Comparison of ENCODE assay signal across 8 cellular contexts in genomic region chr4:121977251-121978168, GRCh38. TPM values are rescaled to one million over a fixed set of nuclear protein-coding genes. Genes with fewer than 3 reads are reported as not detected.
DNase-seq lines count a peak whose midpoint lies in the region; ATAC-seq, FAIRE-seq and TF ChIP-seq lines count a peak whose summit lies in the region.
"Had no signal": no experiment of that assay in that cellular context is flagged by ENCODE, and none has a peak within 500 bp of the region (broad histone marks: within the 10 kb centered on the region; RNA-seq: fewer than 3 reads in every experiment).

No MANE protein-coding gene starts in this region.

- H3K36me3 ChIP-seq in OCI-LY3 (replicated peaks; ENCODE audit: low read depth, low read length), result no peaks in the 10 kb centered on the region

- no peak for TF ChIP-seq CTCF in OCI-LY3 (IDR thresholded peaks at IDR 0.05; ENCODE audit: low read depth, low read length)

- no peak overlapping the region for H3K27ac ChIP-seq in OCI-LY3 (ENCODE audit: low read length)

- H4K20me1 ChIP-seq in OCI-LY3 (ENCODE audit: insufficient read depth, low read length), result no peaks in the 10 kb centered on the region

- peaks cover 24% of the 10 kb centered on the region for H3K27me3 Mint-ChIP-seq in activated CD4-positive, alpha-beta T cell treated with anti-CD3 and anti-CD28 coated beads, Interleukin-2, amount 10 ng/mL, durations not matched to agents 24 days and 14 days

- H3K27me3 ChIP-seq in OCI-LY3 (ENCODE audit: low read depth, low read length), result no peaks in the 10 kb centered on the region

- H3K9me3 Mint-ChIP-seq in activated CD4-positive, alpha-beta T cell treated with anti-CD3 and anti-CD28 coated beads, Interleukin-2, amount 10 ng/mL, durations not matched to agents 24 days and 14 days, result no peaks in the 10 kb centered on the region

- H3K4me1 ChIP-seq in OCI-LY3 (ENCODE audit: low read length), result peaks cover 12% of the 10 kb centered on the region

- no peaks in the 10 kb centered on the region for H3K79me2 ChIP-seq in OCI-LY3 (ENCODE audit: low read length)

- peak overlapping the region; percentile 8; the same call in 1 of the 2 replicates for H3K4me3 ChIP-seq in OCI-LY3 (ENCODE audit: low read length)

- H3K4me3 Mint-ChIP-seq in activated CD4-positive, alpha-beta T cell treated with anti-CD3 and anti-CD28 coated beads, Interleukin-2, amount 10 ng/mL, durations not matched to agents 24 days and 14 days, result no peak overlapping the region

- no peaks in the 10 kb centered on the region for H3K36me3 Mint-ChIP-seq in activated CD4-positive, alpha-beta T cell treated with anti-CD3 and anti-CD28 coated beads, Interleukin-2, amount 10 ng/mL, durations not matched to agents 24 days and 14 days (ENCODE audit: low read depth)

- H3K4me2 ChIP-seq in OCI-LY3 (ENCODE audit: low read length), result peak overlapping the region; percentile 40

- H3K9me3 ChIP-seq in OCI-LY3 (ENCODE audit: insufficient read depth, low read length), result no peaks in the 10 kb centered on the region

- intact Hi-C loops in activated CD4-positive, alpha-beta T cell treated with anti-CD3 and anti-CD28 coated beads, Interleukin-2, amount 10 ng/mL, durations not matched to agents 24 days and 14 days (cut with micrococcal nuclease), result loop anchor here (1.0 kb wide), 1 partner anchor 30 kb away; no protein-coding TSS in a partner anchor

- H3K27ac Mint-ChIP-seq in activated CD4-positive, alpha-beta T cell treated with anti-CD3 and anti-CD28 coated beads, Interleukin-2, amount 10 ng/mL, durations not matched to agents 24 days and 14 days, result no peak overlapping the region

- H3K4me1 Mint-ChIP-seq in activated CD4-positive, alpha-beta T cell treated with anti-CD3 and anti-CD28 coated beads, Interleukin-2, amount 10 ng/mL, durations not matched to agents 24 days and 14 days, result peaks cover 5% of the 10 kb centered on the region

- no peak for FAIRE-seq in RCC 7860 (lab: Jason Lieb, UNC)

- DNase-seq in GM19240 (ENCODE audit: insufficient read length, low spot score) (peak; percentile 23), renal cortical epithelial cell (ENCODE audit: low read depth) (peak; percentile 28), RCC 7860 (ENCODE audit: low spot score) (no peak)
- no peak for DNase-seq in stimulated activated CD4-positive, alpha-beta T cell treated with anti-CD3 and anti-CD28 coated beads, Interleukin-12 subunit alpha, Interleukin-12 subunit beta, amount 100 ng/mL, for 4 hours
- DNase-seq in activated CD4-positive, alpha-beta T cell treated with anti-CD3 and anti-CD28 coated beads, Interleukin-2, amount 10 ng/mL, durations not matched to agents 24 days and 14 days, result no peak
- DNase-seq: right cardiac atrium had no signal

- H2AFZ ChIP-seq in OCI-LY3 (ENCODE audit: low read depth, low read length), result peak overlapping the region; percentile 8; the same call in 1 of the 2 replicates

- peak; percentile 96 for ATAC-seq in HG02938 (IDR thresholded peaks at IDR 0.05; ENCODE audit: unreplicated experiment)

- H3K9ac ChIP-seq in OCI-LY3 (ENCODE audit: low read length), result no peak overlapping the region

RNA-seq across cellular contexts. Expression of gene TRPC3, which starts 25.6 kb away (rescaled TPM):
- not detected in 2 replicates for total RNA-seq in renal cortical epithelial cell
- total RNA-seq in activated CD4-positive, alpha-beta T cell treated with anti-CD3 and anti-CD28 coated beads, Interleukin-2, amount 10 ng/mL, durations not matched to agents 24 days and 14 days, result 2.7 and 3.1 TPM in 2 replicates

Comparison
In these comparisons a context has a peak if more than half of its experiments do, and no peak if none do; other contexts are left out.
1. DNase-seq: peak in GM19240 (single experiment) and renal cortical epithelial cell (single experiment); none in stimulated activated CD4-positive, alpha-beta T cell treated with anti-CD3 and anti-CD28 coated beads, Interleukin-12 subunit alpha, Interleukin-12 subunit beta, amount 100 ng/mL, for 4 hours (single experiment), activated CD4-positive, alpha-beta T cell treated with anti-CD3 and anti-CD28 coated beads, Interleukin-2, amount 10 ng/mL, durations not matched to agents 24 days and 14 days (single experiment) and RCC 7860 (single experiment).